In the genomic region with DNA sequence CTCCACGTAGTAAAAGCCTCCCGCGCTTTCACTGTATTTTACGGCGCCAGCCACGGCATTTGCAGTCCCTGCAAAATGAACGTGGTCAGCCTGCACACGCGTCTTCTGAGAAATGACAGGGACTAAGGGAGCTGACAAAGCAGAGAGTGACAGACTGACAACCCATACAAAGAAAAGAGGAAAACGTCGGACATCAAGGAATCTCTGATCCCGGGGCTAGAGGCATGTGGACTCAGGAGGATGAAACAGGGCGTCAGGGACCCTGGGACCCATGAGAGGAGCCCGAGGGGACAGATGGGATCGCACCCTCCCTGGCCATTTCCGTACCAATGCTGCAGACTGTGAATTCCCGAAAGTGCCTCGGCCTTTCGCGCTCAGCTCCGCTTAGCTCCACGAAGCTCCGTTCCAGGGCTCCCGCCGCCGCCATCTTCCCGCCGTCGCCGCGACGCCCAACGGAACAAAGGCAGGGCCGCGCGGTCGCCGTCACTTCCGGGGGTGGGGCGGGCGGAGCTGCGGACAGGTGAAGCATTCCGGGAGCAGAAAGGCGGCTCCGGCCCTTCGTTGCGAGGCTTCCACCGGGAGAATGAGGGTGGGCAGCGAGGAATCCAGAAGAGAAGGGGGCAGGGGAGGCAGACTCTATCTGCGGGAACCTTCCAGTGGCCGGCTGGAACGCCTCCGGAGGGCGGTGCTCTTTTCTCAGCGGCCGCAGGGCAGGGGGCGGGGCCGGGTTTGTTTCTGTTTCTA, we compare ENCODE assay signal across 1 cellular context.
TF ChIP-seq lines count a peak whose summit lies in the region.

A gene with protein sequence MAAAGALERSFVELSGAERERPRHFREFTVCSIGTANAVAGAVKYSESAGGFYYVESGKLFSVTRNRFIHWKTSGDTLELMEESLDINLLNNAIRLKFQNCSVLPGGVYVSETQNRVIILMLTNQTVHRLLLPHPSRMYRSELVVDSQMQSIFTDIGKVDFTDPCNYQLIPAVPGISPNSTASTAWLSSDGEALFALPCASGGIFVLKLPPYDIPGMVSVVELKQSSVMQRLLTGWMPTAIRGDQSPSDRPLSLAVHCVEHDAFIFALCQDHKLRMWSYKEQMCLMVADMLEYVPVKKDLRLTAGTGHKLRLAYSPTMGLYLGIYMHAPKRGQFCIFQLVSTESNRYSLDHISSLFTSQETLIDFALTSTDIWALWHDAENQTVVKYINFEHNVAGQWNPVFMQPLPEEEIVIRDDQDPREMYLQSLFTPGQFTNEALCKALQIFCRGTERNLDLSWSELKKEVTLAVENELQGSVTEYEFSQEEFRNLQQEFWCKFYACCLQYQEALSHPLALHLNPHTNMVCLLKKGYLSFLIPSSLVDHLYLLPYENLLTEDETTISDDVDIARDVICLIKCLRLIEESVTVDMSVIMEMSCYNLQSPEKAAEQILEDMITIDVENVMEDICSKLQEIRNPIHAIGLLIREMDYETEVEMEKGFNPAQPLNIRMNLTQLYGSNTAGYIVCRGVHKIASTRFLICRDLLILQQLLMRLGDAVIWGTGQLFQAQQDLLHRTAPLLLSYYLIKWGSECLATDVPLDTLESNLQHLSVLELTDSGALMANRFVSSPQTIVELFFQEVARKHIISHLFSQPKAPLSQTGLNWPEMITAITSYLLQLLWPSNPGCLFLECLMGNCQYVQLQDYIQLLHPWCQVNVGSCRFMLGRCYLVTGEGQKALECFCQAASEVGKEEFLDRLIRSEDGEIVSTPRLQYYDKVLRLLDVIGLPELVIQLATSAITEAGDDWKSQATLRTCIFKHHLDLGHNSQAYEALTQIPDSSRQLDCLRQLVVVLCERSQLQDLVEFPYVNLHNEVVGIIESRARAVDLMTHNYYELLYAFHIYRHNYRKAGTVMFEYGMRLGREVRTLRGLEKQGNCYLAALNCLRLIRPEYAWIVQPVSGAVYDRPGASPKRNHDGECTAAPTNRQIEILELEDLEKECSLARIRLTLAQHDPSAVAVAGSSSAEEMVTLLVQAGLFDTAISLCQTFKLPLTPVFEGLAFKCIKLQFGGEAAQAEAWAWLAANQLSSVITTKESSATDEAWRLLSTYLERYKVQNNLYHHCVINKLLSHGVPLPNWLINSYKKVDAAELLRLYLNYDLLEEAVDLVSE (N-terminal part only) (minus strand): TSS at position 459 of the 744 bp plus-strand sequence. CDS start 32 bp downstream, at position 427.

TF ChIP-seq in GM12878, 131 proteins besides CTCF, POLR2A, EP300 and RAD21 (continued from another document):
- TF ChIP-seq, protein P1, sequence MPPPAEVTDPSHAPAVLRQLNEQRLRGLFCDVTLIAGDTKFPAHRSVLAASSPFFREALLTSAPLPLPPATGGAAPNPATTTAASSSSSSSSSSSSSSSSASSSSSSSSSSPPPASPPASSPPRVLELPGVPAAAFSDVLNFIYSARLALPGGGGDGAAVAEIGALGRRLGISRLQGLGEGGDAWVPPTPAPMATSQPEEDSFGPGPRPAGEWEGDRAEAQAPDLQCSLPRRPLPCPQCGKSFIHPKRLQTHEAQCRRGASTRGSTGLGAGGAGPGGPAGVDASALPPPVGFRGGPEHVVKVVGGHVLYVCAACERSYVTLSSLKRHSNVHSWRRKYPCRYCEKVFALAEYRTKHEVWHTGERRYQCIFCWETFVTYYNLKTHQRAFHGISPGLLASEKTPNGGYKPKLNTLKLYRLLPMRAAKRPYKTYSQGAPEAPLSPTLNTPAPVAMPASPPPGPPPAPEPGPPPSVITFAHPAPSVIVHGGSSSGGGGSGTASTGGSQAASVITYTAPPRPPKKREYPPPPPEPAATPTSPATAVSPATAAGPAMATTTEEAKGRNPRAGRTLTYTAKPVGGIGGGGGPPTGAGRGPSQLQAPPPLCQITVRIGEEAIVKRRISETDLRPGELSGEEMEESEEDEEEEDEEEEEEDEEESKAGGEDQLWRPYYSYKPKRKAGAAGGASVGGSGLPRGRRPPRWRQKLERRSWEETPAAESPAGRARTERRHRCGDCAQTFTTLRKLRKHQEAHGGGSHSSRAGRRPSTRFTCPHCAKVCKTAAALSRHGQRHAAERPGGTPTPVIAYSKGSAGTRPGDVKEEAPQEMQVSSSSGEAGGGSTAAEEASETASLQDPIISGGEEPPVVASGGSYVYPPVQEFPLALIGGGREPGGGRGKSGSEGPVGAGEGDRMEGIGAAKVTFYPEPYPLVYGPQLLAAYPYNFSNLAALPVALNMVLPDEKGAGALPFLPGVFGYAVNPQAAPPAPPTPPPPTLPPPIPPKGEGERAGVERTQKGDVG (CRISPR knock-in tag; IDR thresholded peaks at IDR 0.05): no peak
- TF ChIP-seq IRF4 (IDR thresholded peaks at IDR 0.05; ENCODE audit: low read depth, low read length) (no peak), ZNF384 (IDR thresholded peaks at IDR 0.05; ENCODE audit: borderline replicate concordance, low read depth, low read length) (no peak), MYB (IDR thresholded peaks at IDR 0.05; ENCODE audit: borderline replicate concordance, low read depth, low read length) (peak; percentile 61; the same call in 1 of the 2 replicates), HDAC6 (IDR thresholded peaks at IDR 0.05; ENCODE audit: unreplicated experiment) (no peak), SMAD5 (IDR thresholded peaks at IDR 0.05; ENCODE audit: low read depth) (peak; percentile 92), GABPA (IDR thresholded peaks at IDR 0.05; ENCODE audit: low read depth) (peak; percentile 83), NR2C2 (IDR thresholded peaks at IDR 0.05; ENCODE audit: borderline replicate concordance, control insufficient read depth, insufficient read length, low read depth) (no peak), GATAD2B (conservative IDR thresholded peaks at IDR 0.05; ENCODE audit: low read depth) (no peak), STAT1 (conservative IDR thresholded peaks at IDR 0.05) (0 out of 2 replicates have a peak, but pooled peaks have one; percentile 42), ZBED1 (IDR thresholded peaks at IDR 0.05; ENCODE audit: borderline replicate concordance) (no peak), TBL1XR1 (IDR thresholded peaks at IDR 0.05; ENCODE audit: low read depth, low read length) (0 out of 2 replicates have a peak, but pooled peaks have one; percentile 14), NFYA (IDR thresholded peaks at IDR 0.05; ENCODE audit: borderline replicate concordance, low read depth, low read length) (no peak), MTA2 (IDR thresholded peaks at IDR 0.05; ENCODE audit: low read depth) (no peak), NR2F1 (conservative IDR thresholded peaks at IDR 0.05) (no peak), SP1 (IDR thresholded peaks at IDR 0.05; ENCODE audit: low read depth, low read length) (peak; percentile 39), E2F4 (IDR thresholded peaks at IDR 0.05; ENCODE audit: low read depth, low read length) (no peak), BMI1 (IDR thresholded peaks at IDR 0.05; ENCODE audit: borderline replicate concordance) (no peak)
- TF ChIP-seq, protein P2, sequence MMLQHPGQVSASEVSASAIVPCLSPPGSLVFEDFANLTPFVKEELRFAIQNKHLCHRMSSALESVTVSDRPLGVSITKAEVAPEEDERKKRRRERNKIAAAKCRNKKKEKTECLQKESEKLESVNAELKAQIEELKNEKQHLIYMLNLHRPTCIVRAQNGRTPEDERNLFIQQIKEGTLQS (IDR thresholded peaks at IDR 0.05; ENCODE audit: borderline replicate concordance, extremely low read depth, low read depth, low read length): no peak
- TF ChIP-seq, protein P3, sequence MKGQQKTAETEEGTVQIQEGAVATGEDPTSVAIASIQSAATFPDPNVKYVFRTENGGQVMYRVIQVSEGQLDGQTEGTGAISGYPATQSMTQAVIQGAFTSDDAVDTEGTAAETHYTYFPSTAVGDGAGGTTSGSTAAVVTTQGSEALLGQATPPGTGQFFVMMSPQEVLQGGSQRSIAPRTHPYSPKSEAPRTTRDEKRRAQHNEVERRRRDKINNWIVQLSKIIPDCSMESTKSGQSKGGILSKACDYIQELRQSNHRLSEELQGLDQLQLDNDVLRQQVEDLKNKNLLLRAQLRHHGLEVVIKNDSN (IDR thresholded peaks at IDR 0.05; ENCODE audit: borderline replicate concordance, extremely low read length, insufficient read depth, low read depth, low read length): no peak
- TF ChIP-seq, protein P4, sequence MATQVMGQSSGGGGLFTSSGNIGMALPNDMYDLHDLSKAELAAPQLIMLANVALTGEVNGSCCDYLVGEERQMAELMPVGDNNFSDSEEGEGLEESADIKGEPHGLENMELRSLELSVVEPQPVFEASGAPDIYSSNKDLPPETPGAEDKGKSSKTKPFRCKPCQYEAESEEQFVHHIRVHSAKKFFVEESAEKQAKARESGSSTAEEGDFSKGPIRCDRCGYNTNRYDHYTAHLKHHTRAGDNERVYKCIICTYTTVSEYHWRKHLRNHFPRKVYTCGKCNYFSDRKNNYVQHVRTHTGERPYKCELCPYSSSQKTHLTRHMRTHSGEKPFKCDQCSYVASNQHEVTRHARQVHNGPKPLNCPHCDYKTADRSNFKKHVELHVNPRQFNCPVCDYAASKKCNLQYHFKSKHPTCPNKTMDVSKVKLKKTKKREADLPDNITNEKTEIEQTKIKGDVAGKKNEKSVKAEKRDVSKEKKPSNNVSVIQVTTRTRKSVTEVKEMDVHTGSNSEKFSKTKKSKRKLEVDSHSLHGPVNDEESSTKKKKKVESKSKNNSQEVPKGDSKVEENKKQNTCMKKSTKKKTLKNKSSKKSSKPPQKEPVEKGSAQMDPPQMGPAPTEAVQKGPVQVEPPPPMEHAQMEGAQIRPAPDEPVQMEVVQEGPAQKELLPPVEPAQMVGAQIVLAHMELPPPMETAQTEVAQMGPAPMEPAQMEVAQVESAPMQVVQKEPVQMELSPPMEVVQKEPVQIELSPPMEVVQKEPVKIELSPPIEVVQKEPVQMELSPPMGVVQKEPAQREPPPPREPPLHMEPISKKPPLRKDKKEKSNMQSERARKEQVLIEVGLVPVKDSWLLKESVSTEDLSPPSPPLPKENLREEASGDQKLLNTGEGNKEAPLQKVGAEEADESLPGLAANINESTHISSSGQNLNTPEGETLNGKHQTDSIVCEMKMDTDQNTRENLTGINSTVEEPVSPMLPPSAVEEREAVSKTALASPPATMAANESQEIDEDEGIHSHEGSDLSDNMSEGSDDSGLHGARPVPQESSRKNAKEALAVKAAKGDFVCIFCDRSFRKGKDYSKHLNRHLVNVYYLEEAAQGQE (IDR thresholded peaks at IDR 0.05; ENCODE audit: low read depth, low read length): no peak
- TF ChIP-seq, protein P5, sequence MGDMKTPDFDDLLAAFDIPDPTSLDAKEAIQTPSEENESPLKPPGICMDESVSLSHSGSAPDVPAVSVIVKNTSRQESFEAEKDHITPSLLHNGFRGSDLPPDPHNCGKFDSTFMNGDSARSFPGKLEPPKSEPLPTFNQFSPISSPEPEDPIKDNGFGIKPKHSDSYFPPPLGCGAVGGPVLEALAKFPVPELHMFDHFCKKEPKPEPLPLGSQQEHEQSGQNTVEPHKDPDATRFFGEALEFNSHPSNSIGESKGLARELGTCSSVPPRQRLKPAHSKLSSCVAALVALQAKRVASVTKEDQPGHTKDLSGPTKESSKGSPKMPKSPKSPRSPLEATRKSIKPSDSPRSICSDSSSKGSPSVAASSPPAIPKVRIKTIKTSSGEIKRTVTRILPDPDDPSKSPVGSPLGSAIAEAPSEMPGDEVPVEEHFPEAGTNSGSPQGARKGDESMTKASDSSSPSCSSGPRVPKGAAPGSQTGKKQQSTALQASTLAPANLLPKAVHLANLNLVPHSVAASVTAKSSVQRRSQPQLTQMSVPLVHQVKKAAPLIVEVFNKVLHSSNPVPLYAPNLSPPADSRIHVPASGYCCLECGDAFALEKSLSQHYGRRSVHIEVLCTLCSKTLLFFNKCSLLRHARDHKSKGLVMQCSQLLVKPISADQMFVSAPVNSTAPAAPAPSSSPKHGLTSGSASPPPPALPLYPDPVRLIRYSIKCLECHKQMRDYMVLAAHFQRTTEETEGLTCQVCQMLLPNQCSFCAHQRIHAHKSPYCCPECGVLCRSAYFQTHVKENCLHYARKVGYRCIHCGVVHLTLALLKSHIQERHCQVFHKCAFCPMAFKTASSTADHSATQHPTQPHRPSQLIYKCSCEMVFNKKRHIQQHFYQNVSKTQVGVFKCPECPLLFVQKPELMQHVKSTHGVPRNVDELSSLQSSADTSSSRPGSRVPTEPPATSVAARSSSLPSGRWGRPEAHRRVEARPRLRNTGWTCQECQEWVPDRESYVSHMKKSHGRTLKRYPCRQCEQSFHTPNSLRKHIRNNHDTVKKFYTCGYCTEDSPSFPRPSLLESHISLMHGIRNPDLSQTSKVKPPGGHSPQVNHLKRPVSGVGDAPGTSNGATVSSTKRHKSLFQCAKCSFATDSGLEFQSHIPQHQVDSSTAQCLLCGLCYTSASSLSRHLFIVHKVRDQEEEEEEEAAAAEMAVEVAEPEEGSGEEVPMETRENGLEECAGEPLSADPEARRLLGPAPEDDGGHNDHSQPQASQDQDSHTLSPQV (IDR thresholded peaks at IDR 0.05): no peak
